Comparison of ENCODE assay signal across 8 cellular contexts in the genomic region with DNA sequence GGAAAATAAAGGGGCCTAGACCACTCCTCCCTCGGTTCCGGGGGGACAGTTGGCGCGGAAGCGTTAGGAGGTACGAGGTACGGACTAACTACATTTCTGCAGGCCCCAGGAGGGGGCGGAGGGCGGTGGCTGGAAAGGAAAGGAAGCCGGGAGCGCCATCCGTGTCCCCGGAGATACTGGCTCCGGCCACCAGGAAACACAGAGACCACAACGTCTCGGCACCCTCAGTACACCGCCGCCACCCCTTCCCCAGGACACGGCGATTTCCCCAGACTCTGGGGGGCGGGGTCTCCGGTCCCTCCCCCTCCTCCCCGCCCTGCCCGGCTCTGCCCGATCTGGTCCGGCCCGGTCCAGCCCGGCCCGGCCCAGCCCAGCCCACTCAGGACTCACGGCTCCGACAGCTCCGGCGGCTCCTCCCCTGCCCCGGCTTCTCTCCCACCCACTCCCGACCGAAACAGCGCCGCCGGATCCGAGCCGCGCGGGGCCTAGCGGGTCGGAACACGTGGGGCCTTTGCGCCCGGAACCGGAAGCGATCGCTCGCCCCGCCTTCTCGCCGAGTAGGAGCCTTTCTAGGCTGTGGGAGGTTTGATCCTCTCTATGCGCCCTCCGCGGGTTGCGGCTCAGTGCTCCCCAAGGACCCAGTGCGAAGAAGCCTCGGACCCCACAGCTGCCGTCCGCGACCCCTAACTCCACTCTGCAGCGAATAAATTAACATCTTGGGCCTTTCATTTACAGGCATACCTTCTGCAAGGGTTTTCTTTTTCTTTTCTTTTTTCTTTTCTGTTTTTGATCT. TPM values are rescaled to one million over a fixed set of nuclear protein-coding genes. Genes with fewer than 3 reads are reported as not detected.
DNase-seq lines count a peak whose midpoint lies in the region; ATAC-seq and TF ChIP-seq lines count a peak whose summit lies in the region.

TSS of gene ZNF202 (minus strand) at position 502 of the 793 bp plus-strand sequence. CDS start 10,772 bp downstream, outside the sequence.

- POLR2A ChIA-PET in SK-N-SH (lab: Yijun Ruan, JAX): interaction anchor here (0.9 to 1.3 kb wide), 3 partner anchors 12 to 89 kb away, joined by 3 to 4 read pairs (median 3); no protein-coding TSS in a partner anchor

- H3K4me3 ChIP-seq in SK-N-SH (ENCODE audit: low read depth in 2 of 2, low read length in 1 of 2): peak within 1 kb of the TSS; percentile 83 to 91

- DNase-seq in NCI-H1092 (lab: John Stamatoyannopoulos, UW) (peak; percentile 95), SK-N-SH (peak; percentile 92), globus pallidus (ENCODE audit: low spot score) (peak; percentile 89), occipital lobe (lab: John Stamatoyannopoulos, UW) (peak; percentile 92)
- peak; percentile 93 for DNase-seq in activated naive CD4-positive, alpha-beta T cell treated with anti-CD3 and anti-CD28 coated beads, Interleukin-2, amount 50 U/mL, for 16 hours

- H3K4me2 ChIP-seq in SK-N-SH: peak within 1 kb of the TSS; percentile 95

- TF ChIP-seq CTCF in SK-N-SH (IDR thresholded peaks at IDR 0.05): peak; percentile 21; the same call in 1 of the 2 replicates

- H2AFZ ChIP-seq in SK-N-SH (ENCODE audit: low read depth): peak within 1 kb of the TSS; percentile 100

- H3K36me3 ChIP-seq in SK-N-SH (replicated peaks in 1 of 2; ENCODE audit: control insufficient read depth in 1 of 2, insufficient read depth in 2 of 2, low read length in 1 of 2): peaks cover 17 to 30% of the 10 kb centered on the region in 2 experiments

- H3K27ac ChIP-seq in SK-N-SH (ENCODE audit: low read depth in 2 of 2, low read length in 1 of 2) (peak within 1 kb of the TSS; percentile 67 to 86; a peak in 3 of 4 replicates), temporal lobe (ENCODE audit: low read depth, low read length) (peak within 1 kb of the TSS; percentile 58)

- WGBS in SK-N-SH (ENCODE audit: low lambda C conversion rate): under 1% methylated on average over 33 of the region's 65 CpGs

- peaks cover 6 to 14% of the 10 kb centered on the region in 2 experiments; a peak in 3 of 4 replicates for H3K4me1 ChIP-seq in SK-N-SH (ENCODE audit: control insufficient read depth in 1 of 2, insufficient read depth in 2 of 2, low read depth in 1 of 2, low read length in 1 of 2)

- H3K9ac ChIP-seq in SK-N-SH: peak within 1 kb of the TSS; percentile 92

- CTCF ChIA-PET in SK-N-SH (lab: Yijun Ruan, JAX): interaction anchor here (0.6 to 2.0 kb wide), 4 partner anchors 9 to 929 kb away, joined by 3 to 8 read pairs (median 3); no protein-coding TSS in a partner anchor

- no peaks in the 10 kb centered on the region for H4K20me1 ChIP-seq in SK-N-SH (ENCODE audit: insufficient read depth)

- TF ChIP-seq EP300 in SK-N-SH (IDR thresholded peaks at IDR 0.05; ENCODE audit: borderline replicate concordance in 1 of 2, low read depth in 1 of 2, low read length in 1 of 2): peak; percentile 4 to 17; a peak in 1 of 4 replicates

- peaks cover 48% of the 10 kb centered on the region for H3K79me2 ChIP-seq in SK-N-SH (ENCODE audit: insufficient read depth)

- no peaks in the 10 kb centered on the region for H3F3A ChIP-seq in SK-N-SH (replicated peaks; ENCODE audit: insufficient read depth)

- ATAC-seq in HG02610 (IDR thresholded peaks at IDR 0.05; ENCODE audit: unreplicated experiment): peak; percentile 99

- no peaks in the 10 kb centered on the region for H3K9me2 ChIP-seq in SK-N-SH

- no peaks in the 10 kb centered on the region for H3K9me3 ChIP-seq in SK-N-SH

- TF ChIP-seq POLR2A in GM10847 (IDR thresholded peaks at IDR 0.05; ENCODE audit: extremely low read depth, insufficient read length): peak; percentile 57

- no peak for TF ChIP-seq RAD21 in SK-N-SH (IDR thresholded peaks at IDR 0.05; ENCODE audit: low read length)

- no peaks in the 10 kb centered on the region for H3K27me3 ChIP-seq in SK-N-SH (ENCODE audit: insufficient read depth)

TF ChIP-seq in SK-N-SH, 30 proteins besides CTCF, POLR2A, EP300 and RAD21 (continues in another document):
- TF ChIP-seq JUND (IDR thresholded peaks at IDR 0.05) (no peak; the same call in 1 of the 2 replicates), MXI1 (IDR thresholded peaks at IDR 0.05; ENCODE audit: low read depth, low read length) (peak; percentile 95), POLR2AphosphoS5 (IDR thresholded peaks at IDR 0.05; ENCODE audit: low read depth, low read length) (peak; percentile 70), NFIC (IDR thresholded peaks at IDR 0.05; ENCODE audit: borderline replicate concordance) (no peak), GATA2 (CRISPR knock-in tag; IDR thresholded peaks at IDR 0.05) (no peak), FOXJ3 (CRISPR knock-in tag; IDR thresholded peaks at IDR 0.05) (no peak), FOSL2 (IDR thresholded peaks at IDR 0.05; ENCODE audit: borderline replicate concordance, low read depth) (no peak), SMC3 (IDR thresholded peaks at IDR 0.05; ENCODE audit: low read depth, low read length) (no peak), YY1 (IDR thresholded peaks at IDR 0.05; ENCODE audit: low read depth) (peak; percentile 42; the same call in 1 of the 2 replicates), FOXM1 (IDR thresholded peaks at IDR 0.05; ENCODE audit: low read depth) (peak; percentile 33; the same call in 1 of the 2 replicates), RCOR1 (IDR thresholded peaks at IDR 0.05; ENCODE audit: low read length) (0 out of 2 replicates have a peak, but pooled peaks have one; percentile 6), TAF1 (IDR thresholded peaks at IDR 0.05; ENCODE audit: borderline replicate concordance, low read depth, low read length) (peak; percentile 76), ELF1 (IDR thresholded peaks at IDR 0.05) (peak; percentile 86), SIN3A (IDR thresholded peaks at IDR 0.05; ENCODE audit: borderline replicate concordance, low read depth, low read length) (peak; percentile 89; the same call in 1 of the 2 replicates), PBX3 (IDR thresholded peaks at IDR 0.05) (no peak), RXRA (IDR thresholded peaks at IDR 0.05; ENCODE audit: borderline replicate concordance, low read depth) (no peak), NRF1 (IDR thresholded peaks at IDR 0.05; ENCODE audit: low read depth, low read length) (no peak)
- TF ChIP-seq, protein P1, sequence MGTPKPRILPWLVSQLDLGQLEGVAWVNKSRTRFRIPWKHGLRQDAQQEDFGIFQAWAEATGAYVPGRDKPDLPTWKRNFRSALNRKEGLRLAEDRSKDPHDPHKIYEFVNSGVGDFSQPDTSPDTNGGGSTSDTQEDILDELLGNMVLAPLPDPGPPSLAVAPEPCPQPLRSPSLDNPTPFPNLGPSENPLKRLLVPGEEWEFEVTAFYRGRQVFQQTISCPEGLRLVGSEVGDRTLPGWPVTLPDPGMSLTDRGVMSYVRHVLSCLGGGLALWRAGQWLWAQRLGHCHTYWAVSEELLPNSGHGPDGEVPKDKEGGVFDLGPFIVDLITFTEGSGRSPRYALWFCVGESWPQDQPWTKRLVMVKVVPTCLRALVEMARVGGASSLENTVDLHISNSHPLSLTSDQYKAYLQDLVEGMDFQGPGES (IDR thresholded peaks at IDR 0.05; ENCODE audit: low read depth, low read length): no peak
- TF ChIP-seq, protein P2, sequence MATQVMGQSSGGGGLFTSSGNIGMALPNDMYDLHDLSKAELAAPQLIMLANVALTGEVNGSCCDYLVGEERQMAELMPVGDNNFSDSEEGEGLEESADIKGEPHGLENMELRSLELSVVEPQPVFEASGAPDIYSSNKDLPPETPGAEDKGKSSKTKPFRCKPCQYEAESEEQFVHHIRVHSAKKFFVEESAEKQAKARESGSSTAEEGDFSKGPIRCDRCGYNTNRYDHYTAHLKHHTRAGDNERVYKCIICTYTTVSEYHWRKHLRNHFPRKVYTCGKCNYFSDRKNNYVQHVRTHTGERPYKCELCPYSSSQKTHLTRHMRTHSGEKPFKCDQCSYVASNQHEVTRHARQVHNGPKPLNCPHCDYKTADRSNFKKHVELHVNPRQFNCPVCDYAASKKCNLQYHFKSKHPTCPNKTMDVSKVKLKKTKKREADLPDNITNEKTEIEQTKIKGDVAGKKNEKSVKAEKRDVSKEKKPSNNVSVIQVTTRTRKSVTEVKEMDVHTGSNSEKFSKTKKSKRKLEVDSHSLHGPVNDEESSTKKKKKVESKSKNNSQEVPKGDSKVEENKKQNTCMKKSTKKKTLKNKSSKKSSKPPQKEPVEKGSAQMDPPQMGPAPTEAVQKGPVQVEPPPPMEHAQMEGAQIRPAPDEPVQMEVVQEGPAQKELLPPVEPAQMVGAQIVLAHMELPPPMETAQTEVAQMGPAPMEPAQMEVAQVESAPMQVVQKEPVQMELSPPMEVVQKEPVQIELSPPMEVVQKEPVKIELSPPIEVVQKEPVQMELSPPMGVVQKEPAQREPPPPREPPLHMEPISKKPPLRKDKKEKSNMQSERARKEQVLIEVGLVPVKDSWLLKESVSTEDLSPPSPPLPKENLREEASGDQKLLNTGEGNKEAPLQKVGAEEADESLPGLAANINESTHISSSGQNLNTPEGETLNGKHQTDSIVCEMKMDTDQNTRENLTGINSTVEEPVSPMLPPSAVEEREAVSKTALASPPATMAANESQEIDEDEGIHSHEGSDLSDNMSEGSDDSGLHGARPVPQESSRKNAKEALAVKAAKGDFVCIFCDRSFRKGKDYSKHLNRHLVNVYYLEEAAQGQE (IDR thresholded peaks at IDR 0.05; ENCODE audit: low read depth, low read length): peak; percentile 39; the same call in 1 of the 2 replicates
- TF ChIP-seq, protein P3, sequence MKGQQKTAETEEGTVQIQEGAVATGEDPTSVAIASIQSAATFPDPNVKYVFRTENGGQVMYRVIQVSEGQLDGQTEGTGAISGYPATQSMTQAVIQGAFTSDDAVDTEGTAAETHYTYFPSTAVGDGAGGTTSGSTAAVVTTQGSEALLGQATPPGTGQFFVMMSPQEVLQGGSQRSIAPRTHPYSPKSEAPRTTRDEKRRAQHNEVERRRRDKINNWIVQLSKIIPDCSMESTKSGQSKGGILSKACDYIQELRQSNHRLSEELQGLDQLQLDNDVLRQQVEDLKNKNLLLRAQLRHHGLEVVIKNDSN (IDR thresholded peaks at IDR 0.05; ENCODE audit: borderline replicate concordance, low read depth): peak; percentile 92

RNA-seq across cellular contexts. Expression of gene ZNF202, which starts in this region (rescaled TPM):
- polyA plus RNA-seq in SK-N-SH (2012; rRNA removed): 11.3 and 16.2 TPM in 2 replicates
- polyA plus RNA-seq in SK-N-SH (2012; cell fraction: cytosol; rRNA removed): 6.2 and 7.9 TPM in 2 replicates
- polyA plus RNA-seq in SK-N-SH (2012; cell fraction: nucleus; rRNA removed): 29.2 and 47.9 TPM in 2 replicates
- 17.5 TPM for total RNA-seq in occipital lobe
- total RNA-seq in temporal lobe: 14.8 TPM

Comparison
In these comparisons a context has a peak if more than half of its experiments do, and no peak if none do; other contexts are left out.
1. Peak in every context shown above with its lines: DNase-seq, ATAC-seq, H3K4me3 ChIP-seq and H3K27ac ChIP-seq.